22 cellular contexts compared by ENCODE assay signal in genomic region chr4:19566041-19566440, GRCh38.
"Had no signal": no experiment of that assay in that cellular context is flagged by ENCODE, and none has a peak within 500 bp of the region (broad histone marks: within the 10 kb centered on the region; RNA-seq: fewer than 3 reads in every experiment).

No MANE protein-coding gene starts in this region.

- ATAC-seq: effector memory CD8-positive, alpha-beta T cell; esophagus mucosa; gastrocnemius medialis; heart right ventricle; left cardiac atrium; left lung; left ventricle myocardium superior; lower lobe of right lung had no signal

- DNase-seq: colonic mucosa; cortex of kidney; effector CD8-positive, alpha-beta T cell; effector memory CD8-positive, alpha-beta T cell; endodermal cell; erythroblast; esophagus squamous epithelium; foreskin fibroblast; foreskin melanocyte; gastrocnemius medialis; glutamatergic neuron; head of caudate nucleus; heart right ventricle; hippocampal formation; left cardiac atrium; left lung; left ventricle myocardium superior; lower lobe of right lung; mesenchymal stem cell; midbrain; naive B cell had no signal
